Comparison of ENCODE assay signal across 8 cellular contexts in the genomic region with DNA sequence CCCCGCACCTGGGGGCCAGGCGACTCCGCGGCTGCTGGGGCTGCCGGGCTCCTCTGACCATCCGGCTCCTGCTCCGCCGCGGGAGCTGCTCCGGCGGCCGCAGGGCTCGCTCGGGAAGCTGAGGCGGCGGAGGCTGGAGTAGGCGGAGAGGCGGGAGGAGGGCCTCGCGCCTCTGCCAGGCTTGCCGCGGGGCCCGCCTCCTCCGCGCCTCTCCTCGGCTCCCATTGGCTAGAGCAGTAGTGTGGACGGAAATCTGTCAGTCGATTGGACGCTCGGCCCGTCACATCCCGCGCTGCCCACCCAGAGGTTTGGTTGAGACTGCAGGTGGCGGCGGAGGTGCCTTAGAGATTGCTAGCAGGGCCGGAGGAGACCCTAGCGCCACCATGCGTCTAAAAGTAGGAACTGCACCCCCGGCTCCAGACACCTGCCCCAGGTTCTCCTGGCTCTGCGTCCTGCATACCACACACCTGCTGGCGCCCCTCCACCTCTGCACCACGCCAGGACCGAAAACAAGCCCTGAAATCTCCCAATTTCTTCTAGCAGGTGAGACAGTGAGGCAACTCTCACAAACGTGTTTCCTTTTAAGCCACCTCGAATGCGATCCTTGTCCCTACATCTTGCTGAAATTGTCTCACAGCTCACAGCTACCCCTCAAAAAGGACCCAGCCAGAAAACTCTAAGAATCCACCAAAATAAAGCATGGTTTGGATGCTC. TPM values are rescaled to one million over a fixed set of nuclear protein-coding genes. Genes with fewer than 3 reads are reported as not detected.
DNase-seq lines count a peak whose midpoint lies in the region; ATAC-seq and TF ChIP-seq lines count a peak whose summit lies in the region.

A gene (minus strand): TSS at position 152 of the 714 bp plus-strand sequence. CDS start 91 bp downstream, at position 61.

- ATAC-seq in HG02870 (IDR thresholded peaks at IDR 0.05; ENCODE audit: unreplicated experiment) = peak; percentile 97

- no peaks in the 10 kb centered on the region for H3K9me3 ChIP-seq in right atrium auricular region
- no peaks in the 10 kb centered on the region for H3K9me3 ChIP-seq in vagina

- intact Hi-C loops in vagina (cut with DNase I) = loop anchor here (10.0 kb wide), 2 partner anchors 199 to 369 kb away; a partner anchor contains a TSS

- H3K27me3 ChIP-seq in right atrium auricular region (no peaks in the 10 kb centered on the region), vagina (no peaks in the 10 kb centered on the region)

- in situ Hi-C loops in GM13976 (cut with MboI; ENCODE audit: low sequenced_read_pairs, unreplicated experiment) = no loop called here

- DNase-seq in GM13976 (ENCODE audit: low spot score) (peak; percentile 98), NCI-H146 (lab: John Stamatoyannopoulos, UW) (peak; percentile 98), T-helper 1 cell (peak; percentile 97 to 99 (median 99)), amniotic stem cell (lab: John Stamatoyannopoulos, UW) (peak; percentile 93), right atrium auricular region (ENCODE audit: low spot score) (peak; percentile 99), pulmonary artery endothelial cell (ENCODE audit: low read depth, low spot score) (peak; percentile 97), vagina (ENCODE audit: extremely low spot score in 2 of 2) (peak; percentile 96 to 99)

- peak; percentile 83 for TF ChIP-seq CTCF in GM13976 (IDR thresholded peaks at IDR 0.05; ENCODE audit: borderline replicate concordance, control extremely low read depth, extremely low read depth, insufficient read depth, missing control alignments)
- TF ChIP-seq CTCF in right atrium auricular region (IDR thresholded peaks at IDR 0.05) = peak; percentile 99
- peak; percentile 97 to 98 (median 98) for TF ChIP-seq CTCF in vagina (IDR thresholded peaks at IDR 0.05)

- H3K4me3 ChIP-seq in right atrium auricular region = peak within 1 kb of the TSS; percentile 97 to 99
- peak within 1 kb of the TSS; percentile 72 to 87 for H3K4me3 ChIP-seq in vagina

- H3K4me1 ChIP-seq in right atrium auricular region (peaks cover 0 to 11% of the 10 kb centered on the region in 2 donors), vagina (peaks cover 14% of the 10 kb centered on the region)

- H3K27ac ChIP-seq in right atrium auricular region (peak within 1 kb of the TSS; percentile 78 to 80), vagina (peak within 1 kb of the TSS; percentile 74)

- H3K36me3 ChIP-seq in right atrium auricular region = no peaks in the 10 kb centered on the region
- H3K36me3 ChIP-seq in vagina = no peaks in the 10 kb centered on the region

- no peak for TF ChIP-seq POLR2A in vagina (IDR thresholded peaks at IDR 0.05)

RNA-seq across cellular contexts. Expression of the gene that starts here (rescaled TPM):
- 1 to 10 TPM; 4.0 to 5.3 TPM for total RNA-seq in right atrium auricular region
- total RNA-seq in pulmonary artery endothelial cell = 5.9 and 7.8 TPM in 2 replicates
- 15.7 TPM for total RNA-seq in vagina

Comparison
In these comparisons a context has a peak if more than half of its experiments do, and no peak if none do; other contexts are left out.
1. Peak in every context shown above with its lines: DNase-seq, ATAC-seq, H3K4me3 ChIP-seq and H3K27ac ChIP-seq.